In genomic region chr12:13074396-13075113, GRCh38 we compare ENCODE assay signal across 31 cellular contexts. TPM values are rescaled to one million over a fixed set of nuclear protein-coding genes. Genes with fewer than 3 reads are reported as not detected.
DNase-seq lines count a peak whose midpoint lies in the region; ATAC-seq and TF ChIP-seq lines count a peak whose summit lies in the region.
"Had no signal": no experiment of that assay in that cellular context is flagged by ENCODE, and none has a peak within 500 bp of the region (broad histone marks: within the 10 kb centered on the region; RNA-seq: fewer than 3 reads in every experiment).

No MANE protein-coding gene starts in this region.

- peaks cover 4% of the 10 kb centered on the region for H3K4me1 Mint-ChIP-seq in endothelial cell (ENCODE audit: unreplicated experiment)
- H3K4me1 Mint-ChIP-seq in stimulated activated effector memory CD8-positive, alpha-beta T cell treated with anti-CD3 and anti-CD28 coated beads, Interleukin-12 subunit alpha, Interleukin-12 subunit beta, amount 100 ng/mL, for 72 hours, result no peaks in the 10 kb centered on the region
- H3K4me1 Mint-ChIP-seq: activated CD4-positive, alpha-beta T cell treated with anti-CD3 and anti-CD28 coated beads, Interleukin-2, amount 10 ng/mL, durations not matched to agents 7 days and 5 days; activated naive CD4-positive, alpha-beta T cell treated with anti-CD3 and anti-CD28 coated beads, Interleukin-2, amount 50 U/mL, for 24 hours; stimulated activated naive CD8-positive, alpha-beta T cell treated with anti-CD3 and anti-CD28 coated beads, Interleukin-15, amount 100 ng/mL, for 72 hours had no signal

- H3K27me3 Mint-ChIP-seq in endothelial cell (ENCODE audit: unreplicated experiment), result no peaks in the 10 kb centered on the region
- H3K27me3 Mint-ChIP-seq: activated CD4-positive, alpha-beta T cell treated with anti-CD3 and anti-CD28 coated beads, Interleukin-2, amount 10 ng/mL, durations not matched to agents 7 days and 5 days; activated naive CD4-positive, alpha-beta T cell treated with anti-CD3 and anti-CD28 coated beads, Interleukin-2, amount 50 U/mL, for 24 hours; progenitor cell of endocrine pancreas; stimulated activated naive CD8-positive, alpha-beta T cell treated with anti-CD3 and anti-CD28 coated beads, Interleukin-15, amount 100 ng/mL, for 72 hours had no signal

- H3K36me3 Mint-ChIP-seq in endothelial cell (ENCODE audit: low read depth, unreplicated experiment), result peaks cover 56% of the 10 kb centered on the region
- H3K36me3 Mint-ChIP-seq in stimulated activated effector memory CD8-positive, alpha-beta T cell treated with anti-CD3 and anti-CD28 coated beads, Interleukin-12 subunit alpha, Interleukin-12 subunit beta, amount 100 ng/mL, for 72 hours, result peaks cover 12% of the 10 kb centered on the region

- DNase-seq in EL, result peak; percentile 35
- peak; percentile 13 for DNase-seq in NCI-H2171 (lab: John Stamatoyannopoulos, UW)
- no peak for DNase-seq in endothelial cell (ENCODE audit: low spot score)
- DNase-seq in stimulated activated effector memory CD8-positive, alpha-beta T cell treated with anti-CD3 and anti-CD28 coated beads, Interleukin-12 subunit alpha, Interleukin-12 subunit beta, amount 100 ng/mL, for 72 hours (ENCODE audit: low spot score in 2 of 2), result no peak
- DNase-seq in HCEC 1CT, result no peak
- DNase-seq: activated CD4-positive, alpha-beta T cell treated with anti-CD3 and anti-CD28 coated beads, Interleukin-2, amount 10 ng/mL, durations not matched to agents 7 days and 5 days; amniotic stem cell; DMS153; GDM1; glutamatergic neuron; GOT3; Karpas-422; kidney; NCI-H2029; right lobe of liver; SJCRH30; spleen; stimulated activated CD4-positive, alpha-beta T cell treated with anti-CD3 and anti-CD28 coated beads, Interleukin-2, amount 100 ng/mL, for 24 hours; stimulated activated CD8-positive, alpha-beta memory T cell treated with anti-CD3 and anti-CD28 coated beads, Interleukin-4, amount 100 ng/mL, for 48 hours; stimulated activated naive CD8-positive, alpha-beta T cell treated with anti-CD3 and anti-CD28 coated beads, Interleukin-15, amount 100 ng/mL, for 72 hours; T1000 had no signal

- ATAC-seq in stimulated activated effector memory CD8-positive, alpha-beta T cell treated with anti-CD3 and anti-CD28 coated beads, Interleukin-12 subunit alpha, Interleukin-12 subunit beta, amount 100 ng/mL, for 72 hours, result peak; percentile 34
- no peak for ATAC-seq in HG02588 (IDR thresholded peaks at IDR 0.05; ENCODE audit: unreplicated experiment)
- no peak for ATAC-seq in GM19351 (IDR thresholded peaks at IDR 0.05; ENCODE audit: unreplicated experiment)
- ATAC-seq: right lobe of liver; stimulated activated naive CD8-positive, alpha-beta T cell treated with anti-CD3 and anti-CD28 coated beads, Interleukin-15, amount 100 ng/mL, for 72 hours; WTC11 had no signal

- no peak for TF ChIP-seq CTCF in endothelial cell (IDR thresholded peaks at IDR 0.05; ENCODE audit: unreplicated experiment)

- no peaks in the 10 kb centered on the region for H3K9me3 Mint-ChIP-seq in endothelial cell (ENCODE audit: unreplicated experiment)
- H3K9me3 Mint-ChIP-seq in stimulated activated effector memory CD8-positive, alpha-beta T cell treated with anti-CD3 and anti-CD28 coated beads, Interleukin-12 subunit alpha, Interleukin-12 subunit beta, amount 100 ng/mL, for 72 hours, result no peaks in the 10 kb centered on the region
- H3K9me3 Mint-ChIP-seq: activated CD4-positive, alpha-beta T cell treated with anti-CD3 and anti-CD28 coated beads, Interleukin-2, amount 10 ng/mL, durations not matched to agents 7 days and 5 days; activated naive CD4-positive, alpha-beta T cell treated with anti-CD3 and anti-CD28 coated beads, Interleukin-2, amount 50 U/mL, for 24 hours; mesothelial cell of epicardium; stimulated activated naive CD8-positive, alpha-beta T cell treated with anti-CD3 and anti-CD28 coated beads, Interleukin-15, amount 100 ng/mL, for 72 hours; WTC11 had no signal

- peak overlapping the region; percentile 6 for H3K4me3 Mint-ChIP-seq in endothelial cell (ENCODE audit: unreplicated experiment)
- H3K4me3 Mint-ChIP-seq in stimulated activated effector memory CD8-positive, alpha-beta T cell treated with anti-CD3 and anti-CD28 coated beads, Interleukin-12 subunit alpha, Interleukin-12 subunit beta, amount 100 ng/mL, for 72 hours, result no peak overlapping the region
- H3K4me3 Mint-ChIP-seq: activated CD4-positive, alpha-beta T cell treated with anti-CD3 and anti-CD28 coated beads, Interleukin-2, amount 10 ng/mL, durations not matched to agents 7 days and 5 days; activated naive CD4-positive, alpha-beta T cell treated with anti-CD3 and anti-CD28 coated beads, Interleukin-2, amount 50 U/mL, for 24 hours; mesothelial cell of epicardium; stimulated activated naive CD8-positive, alpha-beta T cell treated with anti-CD3 and anti-CD28 coated beads, Interleukin-15, amount 100 ng/mL, for 72 hours; WTC11 had no signal

- no peak overlapping the region for H3K27ac Mint-ChIP-seq in endothelial cell (ENCODE audit: unreplicated experiment)
- no peak overlapping the region for H3K27ac Mint-ChIP-seq in stimulated activated effector memory CD8-positive, alpha-beta T cell treated with anti-CD3 and anti-CD28 coated beads, Interleukin-12 subunit alpha, Interleukin-12 subunit beta, amount 100 ng/mL, for 72 hours
- H3K27ac Mint-ChIP-seq: activated CD4-positive, alpha-beta T cell treated with anti-CD3 and anti-CD28 coated beads, Interleukin-2, amount 10 ng/mL, durations not matched to agents 7 days and 5 days; activated naive CD4-positive, alpha-beta T cell treated with anti-CD3 and anti-CD28 coated beads, Interleukin-2, amount 50 U/mL, for 24 hours; mesothelial cell of epicardium; progenitor cell of endocrine pancreas; stimulated activated naive CD8-positive, alpha-beta T cell treated with anti-CD3 and anti-CD28 coated beads, Interleukin-15, amount 100 ng/mL, for 72 hours; WTC11 had no signal

RNA-seq across cellular contexts. Expression of gene GSG1, which starts 28.9 kb away (rescaled TPM):
- 0.46 TPM for total RNA-seq in endothelial cell (ENCODE audit: unreplicated experiment)
- total RNA-seq: activated CD4-positive, alpha-beta T cell treated with anti-CD3 and anti-CD28 coated beads, Interleukin-2, amount 10 ng/mL, durations not matched to agents 7 days and 5 days; activated CD8-positive, alpha-beta memory T cell treated with anti-CD3 and anti-CD28 coated beads for 36 hours; lower leg skin; mesothelial cell of epicardium; right lobe of liver; spleen; thoracic aorta; vagina had no signal

RNA-seq across cellular contexts. Expression of gene FAM234B, which starts 30.4 kb away (rescaled TPM):
- 36.3 TPM for total RNA-seq in endothelial cell (ENCODE audit: unreplicated experiment)

Comparison
In these comparisons a context has a peak if more than half of its experiments do, and no peak if none do; other contexts are left out.
1. DNase-seq: peak in EL (single experiment) and NCI-H2171 (single experiment); none in endothelial cell (single experiment), stimulated activated effector memory CD8-positive, alpha-beta T cell treated with anti-CD3 and anti-CD28 coated beads, Interleukin-12 subunit alpha, Interleukin-12 subunit beta, amount 100 ng/mL, for 72 hours (0 of 2) and HCEC 1CT (single experiment).